In the genomic region with DNA sequence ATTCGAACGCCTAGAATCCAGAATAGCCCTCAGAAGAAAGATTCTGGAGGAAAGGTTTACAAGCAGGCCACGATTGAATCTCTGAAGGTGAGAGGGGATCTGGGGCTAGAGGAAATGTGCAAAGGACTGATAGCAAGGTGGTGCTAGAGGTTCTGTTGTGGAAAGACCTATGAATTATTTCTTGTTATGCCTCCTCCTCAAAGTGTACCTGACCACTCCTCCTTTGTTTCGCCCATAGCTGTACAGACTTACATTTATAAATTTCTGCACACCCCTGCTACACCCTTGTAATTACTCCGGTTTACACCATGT, we compare ENCODE assay signal across 1 cellular context.
TF ChIP-seq lines count a peak whose summit lies in the region.

No MANE protein-coding gene starts in this region.

TF ChIP-seq in K562, 482 proteins besides CTCF, POLR2A, EP300 and RAD21 (continues in another document):
- no peak for TF ChIP-seq FUS (optimal IDR thresholded peaks at IDR 0.05; ENCODE audit: low read depth, low read length)
- TF ChIP-seq KLF13 (tag; IDR thresholded peaks at IDR 0.05; ENCODE audit: borderline replicate concordance, low read depth) = no peak
- TF ChIP-seq, protein P1, sequence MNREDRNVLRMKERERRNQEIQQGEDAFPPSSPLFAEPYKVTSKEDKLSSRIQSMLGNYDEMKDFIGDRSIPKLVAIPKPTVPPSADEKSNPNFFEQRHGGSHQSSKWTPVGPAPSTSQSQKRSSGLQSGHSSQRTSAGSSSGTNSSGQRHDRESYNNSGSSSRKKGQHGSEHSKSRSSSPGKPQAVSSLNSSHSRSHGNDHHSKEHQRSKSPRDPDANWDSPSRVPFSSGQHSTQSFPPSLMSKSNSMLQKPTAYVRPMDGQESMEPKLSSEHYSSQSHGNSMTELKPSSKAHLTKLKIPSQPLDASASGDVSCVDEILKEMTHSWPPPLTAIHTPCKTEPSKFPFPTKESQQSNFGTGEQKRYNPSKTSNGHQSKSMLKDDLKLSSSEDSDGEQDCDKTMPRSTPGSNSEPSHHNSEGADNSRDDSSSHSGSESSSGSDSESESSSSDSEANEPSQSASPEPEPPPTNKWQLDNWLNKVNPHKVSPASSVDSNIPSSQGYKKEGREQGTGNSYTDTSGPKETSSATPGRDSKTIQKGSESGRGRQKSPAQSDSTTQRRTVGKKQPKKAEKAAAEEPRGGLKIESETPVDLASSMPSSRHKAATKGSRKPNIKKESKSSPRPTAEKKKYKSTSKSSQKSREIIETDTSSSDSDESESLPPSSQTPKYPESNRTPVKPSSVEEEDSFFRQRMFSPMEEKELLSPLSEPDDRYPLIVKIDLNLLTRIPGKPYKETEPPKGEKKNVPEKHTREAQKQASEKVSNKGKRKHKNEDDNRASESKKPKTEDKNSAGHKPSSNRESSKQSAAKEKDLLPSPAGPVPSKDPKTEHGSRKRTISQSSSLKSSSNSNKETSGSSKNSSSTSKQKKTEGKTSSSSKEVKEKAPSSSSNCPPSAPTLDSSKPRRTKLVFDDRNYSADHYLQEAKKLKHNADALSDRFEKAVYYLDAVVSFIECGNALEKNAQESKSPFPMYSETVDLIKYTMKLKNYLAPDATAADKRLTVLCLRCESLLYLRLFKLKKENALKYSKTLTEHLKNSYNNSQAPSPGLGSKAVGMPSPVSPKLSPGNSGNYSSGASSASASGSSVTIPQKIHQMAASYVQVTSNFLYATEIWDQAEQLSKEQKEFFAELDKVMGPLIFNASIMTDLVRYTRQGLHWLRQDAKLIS (CRISPR knock-in tag; IDR thresholded peaks at IDR 0.05) = no peak
- TF ChIP-seq CSDE1 (IDR thresholded peaks at IDR 0.05) = no peak
- TF ChIP-seq SIN3B (IDR thresholded peaks at IDR 0.05; ENCODE audit: low read depth) = no peak
- TF ChIP-seq, protein P2, sequence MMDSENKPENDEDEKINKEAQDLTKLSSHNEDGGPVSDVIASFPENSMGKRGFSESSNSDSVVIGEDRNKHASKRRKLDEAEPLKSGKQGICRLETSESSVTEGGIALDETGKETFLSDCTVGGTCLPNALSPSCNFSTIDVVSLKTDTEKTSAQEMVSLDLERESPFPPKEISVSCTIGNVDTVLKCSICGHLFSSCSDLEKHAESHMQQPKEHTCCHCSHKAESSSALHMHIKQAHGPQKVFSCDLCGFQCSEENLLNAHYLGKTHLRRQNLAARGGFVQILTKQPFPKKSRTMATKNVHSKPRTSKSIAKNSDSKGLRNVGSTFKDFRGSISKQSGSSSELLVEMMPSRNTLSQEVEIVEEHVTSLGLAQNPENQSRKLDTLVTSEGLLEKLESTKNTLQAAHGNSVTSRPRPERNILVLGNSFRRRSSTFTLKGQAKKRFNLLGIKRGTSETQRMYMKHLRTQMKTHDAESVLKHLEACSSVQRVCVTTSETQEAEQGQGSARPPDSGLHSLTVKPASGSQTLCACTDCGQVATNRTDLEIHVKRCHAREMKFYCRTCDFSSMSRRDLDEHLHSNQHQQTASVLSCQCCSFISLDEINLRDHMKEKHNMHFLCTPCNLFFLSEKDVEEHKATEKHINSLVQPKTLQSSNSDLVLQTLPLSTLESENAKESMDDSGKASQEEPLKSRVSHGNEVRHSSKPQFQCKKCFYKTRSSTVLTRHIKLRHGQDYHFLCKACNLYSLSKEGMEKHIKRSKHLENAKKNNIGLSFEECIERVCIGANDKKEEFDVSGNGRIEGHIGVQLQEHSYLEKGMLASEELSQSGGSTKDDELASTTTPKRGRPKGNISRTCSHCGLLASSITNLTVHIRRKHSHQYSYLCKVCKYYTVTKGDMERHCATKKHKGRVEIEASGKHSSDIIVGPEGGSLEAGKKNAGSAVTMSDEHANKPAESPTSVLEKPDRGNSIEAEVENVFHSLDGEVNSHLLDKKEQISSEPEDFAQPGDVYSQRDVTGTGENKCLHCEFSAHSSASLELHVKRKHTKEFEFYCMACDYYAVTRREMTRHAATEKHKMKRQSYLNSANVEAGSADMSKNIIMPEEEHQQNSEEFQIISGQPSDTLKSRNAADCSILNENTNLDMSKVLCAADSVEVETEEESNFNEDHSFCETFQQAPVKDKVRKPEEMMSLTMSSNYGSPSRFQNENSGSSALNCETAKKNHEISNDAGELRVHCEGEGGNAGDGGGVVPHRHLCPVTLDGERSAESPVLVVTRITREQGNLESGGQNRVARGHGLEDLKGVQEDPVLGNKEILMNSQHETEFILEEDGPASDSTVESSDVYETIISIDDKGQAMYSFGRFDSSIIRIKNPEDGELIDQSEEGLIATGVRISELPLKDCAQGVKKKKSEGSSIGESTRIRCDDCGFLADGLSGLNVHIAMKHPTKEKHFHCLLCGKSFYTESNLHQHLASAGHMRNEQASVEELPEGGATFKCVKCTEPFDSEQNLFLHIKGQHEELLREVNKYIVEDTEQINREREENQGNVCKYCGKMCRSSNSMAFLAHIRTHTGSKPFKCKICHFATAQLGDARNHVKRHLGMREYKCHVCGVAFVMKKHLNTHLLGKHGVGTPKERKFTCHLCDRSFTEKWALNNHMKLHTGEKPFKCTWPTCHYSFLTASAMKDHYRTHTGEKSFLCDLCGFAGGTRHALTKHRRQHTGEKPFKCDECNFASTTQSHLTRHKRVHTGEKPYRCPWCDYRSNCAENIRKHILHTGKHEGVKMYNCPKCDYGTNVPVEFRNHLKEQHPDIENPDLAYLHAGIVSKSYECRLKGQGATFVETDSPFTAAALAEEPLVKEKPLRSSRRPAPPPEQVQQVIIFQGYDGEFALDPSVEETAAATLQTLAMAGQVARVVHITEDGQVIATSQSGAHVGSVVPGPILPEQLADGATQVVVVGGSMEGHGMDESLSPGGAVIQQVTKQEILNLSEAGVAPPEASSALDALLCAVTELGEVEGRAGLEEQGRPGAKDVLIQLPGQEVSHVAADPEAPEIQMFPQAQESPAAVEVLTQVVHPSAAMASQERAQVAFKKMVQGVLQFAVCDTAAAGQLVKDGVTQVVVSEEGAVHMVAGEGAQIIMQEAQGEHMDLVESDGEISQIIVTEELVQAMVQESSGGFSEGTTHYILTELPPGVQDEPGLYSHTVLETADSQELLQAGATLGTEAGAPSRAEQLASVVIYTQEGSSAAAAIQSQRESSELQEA (IDR thresholded peaks at IDR 0.05; ENCODE audit: low read depth) = no peak
- TF ChIP-seq BCOR (IDR thresholded peaks at IDR 0.05) = no peak
- TF ChIP-seq, protein P3, sequence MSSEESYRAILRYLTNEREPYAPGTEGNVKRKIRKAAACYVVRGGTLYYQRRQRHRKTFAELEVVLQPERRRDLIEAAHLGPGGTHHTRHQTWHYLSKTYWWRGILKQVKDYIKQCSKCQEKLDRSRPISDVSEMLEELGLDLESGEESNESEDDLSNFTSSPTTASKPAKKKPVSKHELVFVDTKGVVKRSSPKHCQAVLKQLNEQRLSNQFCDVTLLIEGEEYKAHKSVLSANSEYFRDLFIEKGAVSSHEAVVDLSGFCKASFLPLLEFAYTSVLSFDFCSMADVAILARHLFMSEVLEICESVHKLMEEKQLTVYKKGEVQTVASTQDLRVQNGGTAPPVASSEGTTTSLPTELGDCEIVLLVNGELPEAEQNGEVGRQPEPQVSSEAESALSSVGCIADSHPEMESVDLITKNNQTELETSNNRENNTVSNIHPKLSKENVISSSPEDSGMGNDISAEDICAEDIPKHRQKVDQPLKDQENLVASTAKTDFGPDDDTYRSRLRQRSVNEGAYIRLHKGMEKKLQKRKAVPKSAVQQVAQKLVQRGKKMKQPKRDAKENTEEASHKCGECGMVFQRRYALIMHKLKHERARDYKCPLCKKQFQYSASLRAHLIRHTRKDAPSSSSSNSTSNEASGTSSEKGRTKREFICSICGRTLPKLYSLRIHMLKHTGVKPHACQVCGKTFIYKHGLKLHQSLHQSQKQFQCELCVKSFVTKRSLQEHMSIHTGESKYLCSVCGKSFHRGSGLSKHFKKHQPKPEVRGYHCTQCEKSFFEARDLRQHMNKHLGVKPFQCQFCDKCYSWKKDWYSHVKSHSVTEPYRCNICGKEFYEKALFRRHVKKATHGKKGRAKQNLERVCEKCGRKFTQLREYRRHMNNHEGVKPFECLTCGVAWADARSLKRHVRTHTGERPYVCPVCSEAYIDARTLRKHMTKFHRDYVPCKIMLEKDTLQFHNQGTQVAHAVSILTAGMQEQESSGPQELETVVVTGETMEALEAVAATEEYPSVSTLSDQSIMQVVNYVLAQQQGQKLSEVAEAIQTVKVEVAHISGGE (CRISPR knock-in tag; IDR thresholded peaks at IDR 0.05) = no peak
- TF ChIP-seq TARDBP (IDR thresholded peaks at IDR 0.05) = no peak
- TF ChIP-seq SMAD2 (IDR thresholded peaks at IDR 0.05; ENCODE audit: low read depth, low read length) = no peak
- TF ChIP-seq RCOR1 (IDR thresholded peaks at IDR 0.05; ENCODE audit: borderline replicate concordance in 1 of 2, low read depth in 2 of 2, low read length in 2 of 2) = peak in 1 of 2 experiments; percentile 77; a peak in 1 of 4 replicates
- no peak for TF ChIP-seq BRF1 (IDR thresholded peaks at IDR 0.05; ENCODE audit: borderline replicate concordance, extremely low read depth, insufficient read length)
- no peak for TF ChIP-seq RFX5 (IDR thresholded peaks at IDR 0.05; ENCODE audit: low read depth, low read length)
- no peak for TF ChIP-seq XRCC3 (IDR thresholded peaks at IDR 0.05)
- TF ChIP-seq, protein P4, sequence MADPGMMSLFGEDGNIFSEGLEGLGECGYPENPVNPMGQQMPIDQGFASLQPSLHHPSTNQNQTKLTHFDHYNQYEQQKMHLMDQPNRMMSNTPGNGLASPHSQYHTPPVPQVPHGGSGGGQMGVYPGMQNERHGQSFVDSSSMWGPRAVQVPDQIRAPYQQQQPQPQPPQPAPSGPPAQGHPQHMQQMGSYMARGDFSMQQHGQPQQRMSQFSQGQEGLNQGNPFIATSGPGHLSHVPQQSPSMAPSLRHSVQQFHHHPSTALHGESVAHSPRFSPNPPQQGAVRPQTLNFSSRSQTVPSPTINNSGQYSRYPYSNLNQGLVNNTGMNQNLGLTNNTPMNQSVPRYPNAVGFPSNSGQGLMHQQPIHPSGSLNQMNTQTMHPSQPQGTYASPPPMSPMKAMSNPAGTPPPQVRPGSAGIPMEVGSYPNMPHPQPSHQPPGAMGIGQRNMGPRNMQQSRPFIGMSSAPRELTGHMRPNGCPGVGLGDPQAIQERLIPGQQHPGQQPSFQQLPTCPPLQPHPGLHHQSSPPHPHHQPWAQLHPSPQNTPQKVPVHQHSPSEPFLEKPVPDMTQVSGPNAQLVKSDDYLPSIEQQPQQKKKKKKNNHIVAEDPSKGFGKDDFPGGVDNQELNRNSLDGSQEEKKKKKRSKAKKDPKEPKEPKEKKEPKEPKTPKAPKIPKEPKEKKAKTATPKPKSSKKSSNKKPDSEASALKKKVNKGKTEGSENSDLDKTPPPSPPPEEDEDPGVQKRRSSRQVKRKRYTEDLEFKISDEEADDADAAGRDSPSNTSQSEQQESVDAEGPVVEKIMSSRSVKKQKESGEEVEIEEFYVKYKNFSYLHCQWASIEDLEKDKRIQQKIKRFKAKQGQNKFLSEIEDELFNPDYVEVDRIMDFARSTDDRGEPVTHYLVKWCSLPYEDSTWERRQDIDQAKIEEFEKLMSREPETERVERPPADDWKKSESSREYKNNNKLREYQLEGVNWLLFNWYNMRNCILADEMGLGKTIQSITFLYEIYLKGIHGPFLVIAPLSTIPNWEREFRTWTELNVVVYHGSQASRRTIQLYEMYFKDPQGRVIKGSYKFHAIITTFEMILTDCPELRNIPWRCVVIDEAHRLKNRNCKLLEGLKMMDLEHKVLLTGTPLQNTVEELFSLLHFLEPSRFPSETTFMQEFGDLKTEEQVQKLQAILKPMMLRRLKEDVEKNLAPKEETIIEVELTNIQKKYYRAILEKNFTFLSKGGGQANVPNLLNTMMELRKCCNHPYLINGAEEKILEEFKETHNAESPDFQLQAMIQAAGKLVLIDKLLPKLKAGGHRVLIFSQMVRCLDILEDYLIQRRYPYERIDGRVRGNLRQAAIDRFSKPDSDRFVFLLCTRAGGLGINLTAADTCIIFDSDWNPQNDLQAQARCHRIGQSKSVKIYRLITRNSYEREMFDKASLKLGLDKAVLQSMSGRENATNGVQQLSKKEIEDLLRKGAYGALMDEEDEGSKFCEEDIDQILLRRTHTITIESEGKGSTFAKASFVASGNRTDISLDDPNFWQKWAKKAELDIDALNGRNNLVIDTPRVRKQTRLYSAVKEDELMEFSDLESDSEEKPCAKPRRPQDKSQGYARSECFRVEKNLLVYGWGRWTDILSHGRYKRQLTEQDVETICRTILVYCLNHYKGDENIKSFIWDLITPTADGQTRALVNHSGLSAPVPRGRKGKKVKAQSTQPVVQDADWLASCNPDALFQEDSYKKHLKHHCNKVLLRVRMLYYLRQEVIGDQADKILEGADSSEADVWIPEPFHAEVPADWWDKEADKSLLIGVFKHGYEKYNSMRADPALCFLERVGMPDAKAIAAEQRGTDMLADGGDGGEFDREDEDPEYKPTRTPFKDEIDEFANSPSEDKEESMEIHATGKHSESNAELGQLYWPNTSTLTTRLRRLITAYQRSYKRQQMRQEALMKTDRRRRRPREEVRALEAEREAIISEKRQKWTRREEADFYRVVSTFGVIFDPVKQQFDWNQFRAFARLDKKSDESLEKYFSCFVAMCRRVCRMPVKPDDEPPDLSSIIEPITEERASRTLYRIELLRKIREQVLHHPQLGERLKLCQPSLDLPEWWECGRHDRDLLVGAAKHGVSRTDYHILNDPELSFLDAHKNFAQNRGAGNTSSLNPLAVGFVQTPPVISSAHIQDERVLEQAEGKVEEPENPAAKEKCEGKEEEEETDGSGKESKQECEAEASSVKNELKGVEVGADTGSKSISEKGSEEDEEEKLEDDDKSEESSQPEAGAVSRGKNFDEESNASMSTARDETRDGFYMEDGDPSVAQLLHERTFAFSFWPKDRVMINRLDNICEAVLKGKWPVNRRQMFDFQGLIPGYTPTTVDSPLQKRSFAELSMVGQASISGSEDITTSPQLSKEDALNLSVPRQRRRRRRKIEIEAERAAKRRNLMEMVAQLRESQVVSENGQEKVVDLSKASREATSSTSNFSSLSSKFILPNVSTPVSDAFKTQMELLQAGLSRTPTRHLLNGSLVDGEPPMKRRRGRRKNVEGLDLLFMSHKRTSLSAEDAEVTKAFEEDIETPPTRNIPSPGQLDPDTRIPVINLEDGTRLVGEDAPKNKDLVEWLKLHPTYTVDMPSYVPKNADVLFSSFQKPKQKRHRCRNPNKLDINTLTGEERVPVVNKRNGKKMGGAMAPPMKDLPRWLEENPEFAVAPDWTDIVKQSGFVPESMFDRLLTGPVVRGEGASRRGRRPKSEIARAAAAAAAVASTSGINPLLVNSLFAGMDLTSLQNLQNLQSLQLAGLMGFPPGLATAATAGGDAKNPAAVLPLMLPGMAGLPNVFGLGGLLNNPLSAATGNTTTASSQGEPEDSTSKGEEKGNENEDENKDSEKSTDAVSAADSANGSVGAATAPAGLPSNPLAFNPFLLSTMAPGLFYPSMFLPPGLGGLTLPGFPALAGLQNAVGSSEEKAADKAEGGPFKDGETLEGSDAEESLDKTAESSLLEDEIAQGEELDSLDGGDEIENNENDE (IDR thresholded peaks at IDR 0.05; ENCODE audit: low read depth, low read length) = no peak
- TF ChIP-seq XRCC4 (IDR thresholded peaks at IDR 0.05; ENCODE audit: extremely low read depth, insufficient read depth, insufficient read length) = no peak
- TF ChIP-seq, protein P5, sequence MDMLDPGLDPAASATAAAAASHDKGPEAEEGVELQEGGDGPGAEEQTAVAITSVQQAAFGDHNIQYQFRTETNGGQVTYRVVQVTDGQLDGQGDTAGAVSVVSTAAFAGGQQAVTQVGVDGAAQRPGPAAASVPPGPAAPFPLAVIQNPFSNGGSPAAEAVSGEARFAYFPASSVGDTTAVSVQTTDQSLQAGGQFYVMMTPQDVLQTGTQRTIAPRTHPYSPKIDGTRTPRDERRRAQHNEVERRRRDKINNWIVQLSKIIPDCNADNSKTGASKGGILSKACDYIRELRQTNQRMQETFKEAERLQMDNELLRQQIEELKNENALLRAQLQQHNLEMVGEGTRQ (CRISPR knock-in tag; IDR thresholded peaks at IDR 0.05) = no peak
- no peak for TF ChIP-seq ZNF12 (CRISPR knock-in tag; IDR thresholded peaks at IDR 0.05)
- TF ChIP-seq SP2 (IDR thresholded peaks at IDR 0.05; ENCODE audit: extremely low read depth, low read depth, low read length, poor library complexity, severe bottlenecking) = no peak
- TF ChIP-seq ZBTB17 (CRISPR knock-in tag; IDR thresholded peaks at IDR 0.05) = no peak
- peak; percentile 83 for TF ChIP-seq TAL1 (IDR thresholded peaks at IDR 0.05)
- TF ChIP-seq PHB (CRISPR knock-in tag; IDR thresholded peaks at IDR 0.05) = no peak
- TF ChIP-seq PHF20 (IDR thresholded peaks at IDR 0.05; ENCODE audit: partially characterized antibody) = no peak
- TF ChIP-seq PML (IDR thresholded peaks at IDR 0.05; ENCODE audit: low read length) = peak; percentile 37; the same call in 1 of the 2 replicates
- no peak for TF ChIP-seq RNF2 (IDR thresholded peaks at IDR 0.05)
